ENCODE assay signal across 19 cellular contexts in genomic region chr14:74546416-74546815, GRCh38. TPM values are rescaled to one million over a fixed set of nuclear protein-coding genes. Genes with fewer than 3 reads are reported as not detected.
DNase-seq lines count a peak whose midpoint lies in the region; TF ChIP-seq lines count a peak whose summit lies in the region.
"Had no signal": no experiment of that assay in that cellular context is flagged by ENCODE, and none has a peak within 500 bp of the region (broad histone marks: within the 10 kb centered on the region; RNA-seq: fewer than 3 reads in every experiment).

No MANE protein-coding gene starts in this region.

- no peaks in the 10 kb centered on the region for H3K9me3 ChIP-seq in thyroid gland

- no peaks in the 10 kb centered on the region for H3K9me3 Mint-ChIP-seq in nephron
- no peaks in the 10 kb centered on the region for H3K9me3 Mint-ChIP-seq in activated T-helper 1 cell treated with anti-CD3 and anti-CD28 coated beads, Interleukin-12 subunit alpha, Interleukin-12 subunit beta, Interleukin-2, Interleukin-4 antibody, amounts not matched to agents 30 ng/mL and 10 ng/mL and 1 ng/mL, durations not matched to agents 14 hours and 24 hours and 36 hours
- H3K9me3 Mint-ChIP-seq: H9 had no signal

- no peaks in the 10 kb centered on the region for H3K36me3 ChIP-seq in thyroid gland

- TF ChIP-seq CTCF in nephron (IDR thresholded peaks at IDR 0.05; ENCODE audit: unreplicated experiment in 3 of 3) (no peak), thyroid gland (IDR thresholded peaks at IDR 0.05) (no peak)

- H3K27ac ChIP-seq in thyroid gland: peak overlapping the region; percentile 85 to 95 (median 93)
- H3K27ac ChIP-seq: 22Rv1 had no signal

- peaks cover 8% of the 10 kb centered on the region for H3K27me3 Mint-ChIP-seq in nephron (ENCODE audit: low read depth)
- H3K27me3 Mint-ChIP-seq in activated T-helper 1 cell treated with anti-CD3 and anti-CD28 coated beads, Interleukin-12 subunit alpha, Interleukin-12 subunit beta, Interleukin-2, Interleukin-4 antibody, amounts not matched to agents 30 ng/mL and 10 ng/mL and 1 ng/mL, durations not matched to agents 14 hours and 24 hours and 36 hours (ENCODE audit: insufficient read depth): peaks cover 11% of the 10 kb centered on the region

- peak overlapping the region in 2 of 3 experiments; percentile 15 to 39 for H3K27ac Mint-ChIP-seq in nephron
- H3K27ac Mint-ChIP-seq in activated T-helper 1 cell treated with anti-CD3 and anti-CD28 coated beads, Interleukin-12 subunit alpha, Interleukin-12 subunit beta, Interleukin-2, Interleukin-4 antibody, amounts not matched to agents 30 ng/mL and 10 ng/mL and 1 ng/mL, durations not matched to agents 14 hours and 24 hours and 36 hours: no peak overlapping the region
- H3K27ac Mint-ChIP-seq: B cell, H9 had no signal

- peak in 1 of 2 donors; percentile 61 for TF ChIP-seq POLR2A in thyroid gland (IDR thresholded peaks at IDR 0.05)

- peaks cover 22% of the 10 kb centered on the region for H3K4me1 Mint-ChIP-seq in nephron
- H3K4me1 Mint-ChIP-seq in activated T-helper 1 cell treated with anti-CD3 and anti-CD28 coated beads, Interleukin-12 subunit alpha, Interleukin-12 subunit beta, Interleukin-2, Interleukin-4 antibody, amounts not matched to agents 30 ng/mL and 10 ng/mL and 1 ng/mL, durations not matched to agents 14 hours and 24 hours and 36 hours (ENCODE audit: low read depth): no peaks in the 10 kb centered on the region
- H3K4me1 Mint-ChIP-seq: B cell had no signal

- H3K27me3 ChIP-seq in thyroid gland: no peaks in the 10 kb centered on the region

- 25 to 44% methylated on average over 6 to 7 of the region's 11 CpGs for WGBS in thyroid gland, 2 donors

- H3K4me1 ChIP-seq in thyroid gland: peaks cover 55 to 60% of the 10 kb centered on the region in 2 donors

- no peak overlapping the region for H3K4me3 Mint-ChIP-seq in nephron
- H3K4me3 Mint-ChIP-seq in activated T-helper 1 cell treated with anti-CD3 and anti-CD28 coated beads, Interleukin-12 subunit alpha, Interleukin-12 subunit beta, Interleukin-2, Interleukin-4 antibody, amounts not matched to agents 30 ng/mL and 10 ng/mL and 1 ng/mL, durations not matched to agents 14 hours and 24 hours and 36 hours: no peak overlapping the region
- H3K4me3 Mint-ChIP-seq: B cell, H9 had no signal

- intact Hi-C loops in thyroid gland (cut with DNase I): no loop called here
- intact Hi-C loops in activated T-helper 1 cell treated with anti-CD3 and anti-CD28 coated beads, Interleukin-12 subunit alpha, Interleukin-12 subunit beta, Interleukin-2, Interleukin-4 antibody, amounts not matched to agents 30 ng/mL and 10 ng/mL and 1 ng/mL, durations not matched to agents 14 hours and 24 hours and 36 hours (cut with micrococcal nuclease): no loop called here

- no peaks in the 10 kb centered on the region for H3K36me3 Mint-ChIP-seq in nephron (ENCODE audit: low read depth)
- H3K36me3 Mint-ChIP-seq in activated T-helper 1 cell treated with anti-CD3 and anti-CD28 coated beads, Interleukin-12 subunit alpha, Interleukin-12 subunit beta, Interleukin-2, Interleukin-4 antibody, amounts not matched to agents 30 ng/mL and 10 ng/mL and 1 ng/mL, durations not matched to agents 14 hours and 24 hours and 36 hours (ENCODE audit: low read depth): no peaks in the 10 kb centered on the region

- no peak overlapping the region for H3K4me3 ChIP-seq in thyroid gland (replicated peaks in 1 of 3)

- DNase-seq in NCI-H524 (lab: John Stamatoyannopoulos, UW) (peak; percentile 18 to 45), NCI-H524 treated with DMSO at 0.1 percent for 48 hours (lab: John Stamatoyannopoulos, UW) (no peak), astrocyte of the hippocampus (ENCODE audit: low read depth, low spot score) (peak; percentile 73), thyroid gland (peak; percentile 95 to 96), NCI-H1436 treated with DMSO at 0.1 percent for 48 hours (lab: John Stamatoyannopoulos, UW) (no peak)
- no peak for DNase-seq in activated CD8-positive, alpha-beta memory T cell treated with anti-CD3 and anti-CD28 coated beads for 24 hours
- DNase-seq in activated T-helper 1 cell treated with anti-CD3 and anti-CD28 coated beads, Interleukin-12 subunit alpha, Interleukin-12 subunit beta, Interleukin-2, Interleukin-4 antibody, amounts not matched to agents 30 ng/mL and 10 ng/mL and 1 ng/mL, durations not matched to agents 14 hours and 24 hours and 36 hours (ENCODE audit: low spot score): no peak
- DNase-seq: DND-41, H9, KBM-7, NCI-H1105, NCI-H1694, NCI-H2081 treated with DMSO at 0.1 percent for 48 hours, NCI-H446 treated with DMSO at 0.1 percent for 48 hours, NCI-H774, SHP77 treated with DMSO at 0.1 percent for 48 hours had no signal

RNA-seq across cellular contexts. Expression of gene ISCA2, which starts 52.9 kb away (rescaled TPM):
- 10 to 100 TPM; 24.6 to 54.9 (median 44.2) TPM for total RNA-seq in thyroid gland
- 18.8 and 20.2 TPM in 2 replicates for total RNA-seq in activated T-helper 1 cell treated with anti-CD3 and anti-CD28 coated beads, Interleukin-12 subunit alpha, Interleukin-12 subunit beta, Interleukin-2, Interleukin-4 antibody, amounts not matched to agents 30 ng/mL and 10 ng/mL and 1 ng/mL, durations not matched to agents 14 hours and 24 hours and 36 hours

RNA-seq across cellular contexts. Expression of gene NPC2, which starts 53.3 kb away (rescaled TPM):
- 1,000 to 10,000 TPM in 1 of 4 donors, 100 to 1,000 TPM in 3; 583 to 1,617 (median 793) TPM for total RNA-seq in thyroid gland
- 8.2 and 8.6 TPM in 2 replicates for total RNA-seq in activated T-helper 1 cell treated with anti-CD3 and anti-CD28 coated beads, Interleukin-12 subunit alpha, Interleukin-12 subunit beta, Interleukin-2, Interleukin-4 antibody, amounts not matched to agents 30 ng/mL and 10 ng/mL and 1 ng/mL, durations not matched to agents 14 hours and 24 hours and 36 hours

Comparison
In these comparisons a context has a peak if more than half of its experiments do, and no peak if none do; other contexts are left out.
1. DNase-seq: peak in NCI-H524 (2 of 2), astrocyte of the hippocampus (single experiment) and thyroid gland (2 of 2); none in NCI-H524 treated with DMSO at 0.1 percent for 48 hours (single experiment), activated CD8-positive, alpha-beta memory T cell treated with anti-CD3 and anti-CD28 coated beads for 24 hours (single experiment), NCI-H1436 treated with DMSO at 0.1 percent for 48 hours (single experiment) and activated T-helper 1 cell treated with anti-CD3 and anti-CD28 coated beads, Interleukin-12 subunit alpha, Interleukin-12 subunit beta, Interleukin-2, Interleukin-4 antibody, amounts not matched to agents 30 ng/mL and 10 ng/mL and 1 ng/mL, durations not matched to agents 14 hours and 24 hours and 36 hours (single experiment).
2. RNA of gene NPC2, which starts 53.3 kb away (total RNA-seq): 583 to 1,617 TPM in thyroid gland; 8.2 to 8.6 TPM in activated T-helper 1 cell treated with anti-CD3 and anti-CD28 coated beads, Interleukin-12 subunit alpha, Interleukin-12 subunit beta, Interleukin-2, Interleukin-4 antibody, amounts not matched to agents 30 ng/mL and 10 ng/mL and 1 ng/mL, durations not matched to agents 14 hours and 24 hours and 36 hours; every median in the first group is over 10 times any median in the second.